ENCODE assay signal across 13 cellular contexts in genomic region chr9:117046666-117047327, GRCh38.
DNase-seq lines count a peak whose midpoint lies in the region; ATAC-seq and TF ChIP-seq lines count a peak whose summit lies in the region.
"Had no signal": no experiment of that assay in that cellular context is flagged by ENCODE, and none has a peak within 500 bp of the region (broad histone marks: within the 10 kb centered on the region; RNA-seq: fewer than 3 reads in every experiment).

No MANE protein-coding gene starts in this region.

- H3K4me3 Mint-ChIP-seq in progenitor cell of endocrine pancreas (ENCODE audit: low read depth) (no peak overlapping the region), osteocyte (ENCODE audit: unreplicated experiment) (no peak overlapping the region)
- H3K4me3 Mint-ChIP-seq: activated CD8-positive, alpha-beta T cell treated with anti-CD3 and anti-CD28 coated beads, Interleukin-2, amount 10 ng/mL, durations not matched to agents 7 days and 5 days had no signal

- H3K9me3 ChIP-seq in Panc1 (ENCODE audit: control insufficient read depth, insufficient read depth, low read depth, low read length), result no peaks in the 10 kb centered on the region
- H3K9me3 ChIP-seq: SJSA1 had no signal

- no peaks in the 10 kb centered on the region for H3K27me3 Mint-ChIP-seq in progenitor cell of endocrine pancreas
- H3K27me3 Mint-ChIP-seq in osteocyte (ENCODE audit: unreplicated experiment), result no peaks in the 10 kb centered on the region

- intact Hi-C loops in Panc1 (cut with micrococcal nuclease; ENCODE audit: unreplicated experiment), result no loop called here

- no peaks in the 10 kb centered on the region for H3K36me3 ChIP-seq in Panc1 (ENCODE audit: control insufficient read depth, insufficient read depth, low read length)
- H3K36me3 ChIP-seq: SJSA1 had no signal

- in situ Hi-C loops in Panc1 (cut with HindIII; ENCODE audit: low pct_unique_long_range_greater_than_20kb, low sequenced_read_pairs), result no loop called here

- H3K36me3 Mint-ChIP-seq in progenitor cell of endocrine pancreas (ENCODE audit: insufficient read depth), result no peaks in the 10 kb centered on the region
- no peaks in the 10 kb centered on the region for H3K36me3 Mint-ChIP-seq in osteocyte (ENCODE audit: unreplicated experiment)

- no peaks in the 10 kb centered on the region for H3K9me3 Mint-ChIP-seq in progenitor cell of endocrine pancreas (ENCODE audit: low read depth)
- H3K9me3 Mint-ChIP-seq in osteocyte (ENCODE audit: unreplicated experiment), result no peaks in the 10 kb centered on the region

- DNase-seq in Panc1 (ENCODE audit: low read depth, low spot score) (no peak), progenitor cell of endocrine pancreas (ENCODE audit: low spot score, unreplicated experiment) (no peak), midbrain (lab: John Stamatoyannopoulos, UW) (no peak), osteocyte (ENCODE audit: extremely low spot score, unreplicated experiment) (no peak)
- DNase-seq in stimulated activated naive CD4-positive, alpha-beta T cell (lab: John Stamatoyannopoulos, UW), result no peak
- DNase-seq: activated CD8-positive, alpha-beta T cell treated with anti-CD3 and anti-CD28 coated beads, Interleukin-2, amount 10 ng/mL, durations not matched to agents 7 days and 5 days; anterior cingulate cortex; NCI-H1048 had no signal

- H3K4me3 ChIP-seq in Panc1 (ENCODE audit: low read depth in 2 of 2, low read length in 2 of 2), result no peak overlapping the region
- H3K4me3 ChIP-seq: SJSA1 had no signal

- no peak overlapping the region for H3K27ac Mint-ChIP-seq in progenitor cell of endocrine pancreas
- H3K27ac Mint-ChIP-seq in osteocyte (ENCODE audit: unreplicated experiment), result no peak overlapping the region
- H3K27ac Mint-ChIP-seq: activated CD8-positive, alpha-beta T cell treated with anti-CD3 and anti-CD28 coated beads, Interleukin-2, amount 10 ng/mL, durations not matched to agents 7 days and 5 days had no signal

- no peaks in the 10 kb centered on the region for H3K27me3 ChIP-seq in Panc1 (ENCODE audit: control insufficient read depth, insufficient read depth, low read length)
- H3K27me3 ChIP-seq: SJSA1 had no signal

- H3K4me1 Mint-ChIP-seq in progenitor cell of endocrine pancreas (ENCODE audit: low read depth) (peaks cover 3% of the 10 kb centered on the region), osteocyte (ENCODE audit: unreplicated experiment) (no peaks in the 10 kb centered on the region)

- BruUV-seq in Panc1 (replicated peaks; lab: Mats Ljungman, UMichigan), result no TSS peak

- TF ChIP-seq CTCF in Panc1 (IDR thresholded peaks at IDR 0.05) (peak; percentile 26), progenitor cell of endocrine pancreas (IDR thresholded peaks at IDR 0.05; ENCODE audit: unreplicated experiment) (peak; percentile 38), osteocyte (IDR thresholded peaks at IDR 0.05) (no peak)

- no peak overlapping the region for H3K27ac ChIP-seq in Panc1 (ENCODE audit: low read length)
- H3K27ac ChIP-seq: SJSA1 had no signal

- CTCF ChIA-PET in Panc1 (lab: Charles Lee), result no interaction called here

- ATAC-seq in GM18873 (IDR thresholded peaks at IDR 0.05; ENCODE audit: low FRiP score, unreplicated experiment), result peak; percentile 95
- ATAC-seq in HG02623 (IDR thresholded peaks at IDR 0.05; ENCODE audit: unreplicated experiment), result peak; percentile 60
- no peak for ATAC-seq in Panc1
- ATAC-seq: activated CD8-positive, alpha-beta T cell treated with anti-CD3 and anti-CD28 coated beads, Interleukin-2, amount 10 ng/mL, durations not matched to agents 7 days and 5 days; esophagus mucosa; left lobe of liver had no signal

- POLR2A ChIA-PET in Panc1 (lab: Charles Lee), result no interaction called here

- H3K4me1 ChIP-seq in Panc1 (ENCODE audit: control insufficient read depth, insufficient read depth, low read length), result no peaks in the 10 kb centered on the region
- H3K4me1 ChIP-seq: SJSA1 had no signal
